In genomic region chr7:112937651-112938390, GRCh38 we compare ENCODE assay signal across 8 cellular contexts.
DNase-seq lines count a peak whose midpoint lies in the region; ATAC-seq lines count a peak whose summit lies in the region.

No MANE protein-coding gene starts in this region.

- H3K4me3 Mint-ChIP-seq in stimulated activated naive CD8-positive, alpha-beta T cell treated with anti-CD3 and anti-CD28 coated beads, Interleukin-15, Interleukin-2, amounts not matched to agents 100 ng/mL and 50 ng/mL, for 24 hours: peak overlapping the region; percentile 89
- peak overlapping the region; percentile 91 for H3K4me3 Mint-ChIP-seq in activated T-helper 1 cell treated with anti-CD3 and anti-CD28 coated beads, Interleukin-12 subunit alpha, Interleukin-12 subunit beta, Interleukin-2, Interleukin-4 antibody, amounts not matched to agents 30 ng/mL and 10 ng/mL and 1 ng/mL, durations not matched to agents 14 hours and 24 hours and 36 hours

- no peaks in the 10 kb centered on the region for H3K36me3 ChIP-seq in iPS-15b (ENCODE audit: control insufficient read depth, insufficient read depth, low read length)

- H3K9me3 Mint-ChIP-seq in stimulated activated naive CD8-positive, alpha-beta T cell treated with anti-CD3 and anti-CD28 coated beads, Interleukin-15, Interleukin-2, amounts not matched to agents 100 ng/mL and 50 ng/mL, for 24 hours: no peaks in the 10 kb centered on the region
- H3K9me3 Mint-ChIP-seq in activated T-helper 1 cell treated with anti-CD3 and anti-CD28 coated beads, Interleukin-12 subunit alpha, Interleukin-12 subunit beta, Interleukin-2, Interleukin-4 antibody, amounts not matched to agents 30 ng/mL and 10 ng/mL and 1 ng/mL, durations not matched to agents 14 hours and 24 hours and 36 hours: peaks cover 4% of the 10 kb centered on the region

- no peaks in the 10 kb centered on the region for H3K27me3 Mint-ChIP-seq in stimulated activated naive CD8-positive, alpha-beta T cell treated with anti-CD3 and anti-CD28 coated beads, Interleukin-15, Interleukin-2, amounts not matched to agents 100 ng/mL and 50 ng/mL, for 24 hours
- peaks cover 3% of the 10 kb centered on the region for H3K27me3 Mint-ChIP-seq in activated T-helper 1 cell treated with anti-CD3 and anti-CD28 coated beads, Interleukin-12 subunit alpha, Interleukin-12 subunit beta, Interleukin-2, Interleukin-4 antibody, amounts not matched to agents 30 ng/mL and 10 ng/mL and 1 ng/mL, durations not matched to agents 14 hours and 24 hours and 36 hours (ENCODE audit: insufficient read depth)

- H3K27me3 ChIP-seq in iPS-15b (ENCODE audit: control insufficient read depth, insufficient read depth, low read length): no peaks in the 10 kb centered on the region

- no peak overlapping the region for H3K9ac ChIP-seq in iPS-15b (ENCODE audit: low read depth, low read length)

- H3K4me3 ChIP-seq in iPS-15b (ENCODE audit: low read depth, low read length): peak overlapping the region; percentile 88

- H3K27ac Mint-ChIP-seq in stimulated activated naive CD8-positive, alpha-beta T cell treated with anti-CD3 and anti-CD28 coated beads, Interleukin-15, Interleukin-2, amounts not matched to agents 100 ng/mL and 50 ng/mL, for 24 hours: no peak overlapping the region
- H3K27ac Mint-ChIP-seq in activated T-helper 1 cell treated with anti-CD3 and anti-CD28 coated beads, Interleukin-12 subunit alpha, Interleukin-12 subunit beta, Interleukin-2, Interleukin-4 antibody, amounts not matched to agents 30 ng/mL and 10 ng/mL and 1 ng/mL, durations not matched to agents 14 hours and 24 hours and 36 hours: no peak overlapping the region

- no peak for DNase-seq in stimulated activated naive CD8-positive, alpha-beta T cell treated with anti-CD3 and anti-CD28 coated beads, Interleukin-15, Interleukin-2, amounts not matched to agents 100 U/mL and 50 U/mL, for 24 hours
- no peak for DNase-seq in activated T-helper 1 cell treated with anti-CD3 and anti-CD28 coated beads, Interleukin-12 subunit alpha, Interleukin-12 subunit beta, Interleukin-2, Interleukin-4 antibody, amounts not matched to agents 30 ng/mL and 10 ng/mL and 1 ng/mL, durations not matched to agents 14 hours and 24 hours and 36 hours (ENCODE audit: low spot score)
- DNase-seq in NCI-H1930 (lab: John Stamatoyannopoulos, UW) (no peak), NCI-H82 (lab: John Stamatoyannopoulos, UW) (no peak)
- DNase-seq in activated CD8-positive, alpha-beta memory T cell treated with anti-CD3 and anti-CD28 coated beads for 24 hours: no peak

- peaks cover 9% of the 10 kb centered on the region for H3K4me1 ChIP-seq in iPS-15b (ENCODE audit: control insufficient read depth, insufficient read depth, low read length)

- H3K4me1 Mint-ChIP-seq in stimulated activated naive CD8-positive, alpha-beta T cell treated with anti-CD3 and anti-CD28 coated beads, Interleukin-15, Interleukin-2, amounts not matched to agents 100 ng/mL and 50 ng/mL, for 24 hours (ENCODE audit: low read depth): peaks cover 64% of the 10 kb centered on the region
- H3K4me1 Mint-ChIP-seq in activated T-helper 1 cell treated with anti-CD3 and anti-CD28 coated beads, Interleukin-12 subunit alpha, Interleukin-12 subunit beta, Interleukin-2, Interleukin-4 antibody, amounts not matched to agents 30 ng/mL and 10 ng/mL and 1 ng/mL, durations not matched to agents 14 hours and 24 hours and 36 hours (ENCODE audit: low read depth): peaks cover 39% of the 10 kb centered on the region

- no peak for ATAC-seq in stimulated activated naive CD8-positive, alpha-beta T cell treated with anti-CD3 and anti-CD28 coated beads, Interleukin-15, Interleukin-2, amounts not matched to agents 100 U/mL and 50 U/mL, for 24 hours
- no peak for ATAC-seq in GM21515 (IDR thresholded peaks at IDR 0.05; ENCODE audit: unreplicated experiment)

- intact Hi-C loops in activated T-helper 1 cell treated with anti-CD3 and anti-CD28 coated beads, Interleukin-12 subunit alpha, Interleukin-12 subunit beta, Interleukin-2, Interleukin-4 antibody, amounts not matched to agents 30 ng/mL and 10 ng/mL and 1 ng/mL, durations not matched to agents 14 hours and 24 hours and 36 hours (cut with micrococcal nuclease): no loop called here

- H3K9me3 ChIP-seq in iPS-15b (ENCODE audit: control insufficient read depth, insufficient read depth, low read length): no peaks in the 10 kb centered on the region

- peaks cover 13% of the 10 kb centered on the region for H3K36me3 Mint-ChIP-seq in stimulated activated naive CD8-positive, alpha-beta T cell treated with anti-CD3 and anti-CD28 coated beads, Interleukin-15, Interleukin-2, amounts not matched to agents 100 ng/mL and 50 ng/mL, for 24 hours (ENCODE audit: low read depth)
- H3K36me3 Mint-ChIP-seq in activated T-helper 1 cell treated with anti-CD3 and anti-CD28 coated beads, Interleukin-12 subunit alpha, Interleukin-12 subunit beta, Interleukin-2, Interleukin-4 antibody, amounts not matched to agents 30 ng/mL and 10 ng/mL and 1 ng/mL, durations not matched to agents 14 hours and 24 hours and 36 hours (ENCODE audit: low read depth): peaks cover 10% of the 10 kb centered on the region
